ENCODE assay signal across 20 cellular contexts in genomic region chr7:131371411-131371810, GRCh38. TPM values are rescaled to one million over a fixed set of nuclear protein-coding genes. Genes with fewer than 3 reads are reported as not detected.
DNase-seq lines count a peak whose midpoint lies in the region; ATAC-seq and TF ChIP-seq lines count a peak whose summit lies in the region.
"Had no signal": no experiment of that assay in that cellular context is flagged by ENCODE, and none has a peak within 500 bp of the region (broad histone marks: within the 10 kb centered on the region; RNA-seq: fewer than 3 reads in every experiment).

No MANE protein-coding gene starts in this region.

- H3K27ac Mint-ChIP-seq in activated naive CD4-positive, alpha-beta T cell treated with anti-CD3 and anti-CD28 coated beads, Interleukin-2, amount 50 U/mL, for 24 hours: peak overlapping the region; percentile 48
- H3K27ac Mint-ChIP-seq in WTC11 (peak overlapping the region; percentile 94), mesothelial cell of epicardium (peak overlapping the region; percentile 86)
- H3K27ac Mint-ChIP-seq: CD4-positive, alpha-beta T cell had no signal

- CTCF ChIA-PET in WTC11 (lab: Charles Lee): no interaction called here

- H2AFZ ChIP-seq in Karpas-422 (ENCODE audit: low read length): no peak overlapping the region

- peak overlapping the region; percentile 43; the same call in 1 of the 2 replicates for H3K27ac ChIP-seq in Karpas-422 (ENCODE audit: low read length)
- H3K27ac ChIP-seq: HL-60, RWPE1 had no signal

- H3K9me3 Mint-ChIP-seq in activated naive CD4-positive, alpha-beta T cell treated with anti-CD3 and anti-CD28 coated beads, Interleukin-2, amount 50 U/mL, for 24 hours: no peaks in the 10 kb centered on the region
- H3K9me3 Mint-ChIP-seq in WTC11 (no peaks in the 10 kb centered on the region), mesothelial cell of epicardium (no peaks in the 10 kb centered on the region)
- H3K9me3 Mint-ChIP-seq: CD4-positive, alpha-beta T cell had no signal

- H4K20me1 ChIP-seq in Karpas-422 (ENCODE audit: insufficient read depth, low read depth, low read length): no peaks in the 10 kb centered on the region

- POLR2A ChIA-PET in WTC11 (lab: Charles Lee): interaction anchor here (1.0 kb wide), 1 partner anchor 24 kb away, joined by 4 read pairs; no protein-coding TSS in a partner anchor

- H3K4me1 Mint-ChIP-seq in activated naive CD4-positive, alpha-beta T cell treated with anti-CD3 and anti-CD28 coated beads, Interleukin-2, amount 50 U/mL, for 24 hours: peaks cover 83% of the 10 kb centered on the region
- peaks cover 64% of the 10 kb centered on the region for H3K4me1 Mint-ChIP-seq in WTC11
- peaks cover 15% of the 10 kb centered on the region for H3K4me1 Mint-ChIP-seq in mesothelial cell of epicardium

- H3K27me3 ChIP-seq in Karpas-422 (ENCODE audit: low read length): no peaks in the 10 kb centered on the region

- no peak overlapping the region for H3K4me3 ChIP-seq in Karpas-422 (ENCODE audit: low read length)

- no peak overlapping the region for H3K4me2 ChIP-seq in Karpas-422 (ENCODE audit: low read depth, low read length, poor library complexity, severe bottlenecking)

- no peak for TF ChIP-seq CTCF in WTC11 (IDR thresholded peaks at IDR 0.05)
- no peak for TF ChIP-seq CTCF in mesothelial cell of epicardium (IDR thresholded peaks at IDR 0.05; ENCODE audit: unreplicated experiment)

- no peak overlapping the region for H3K9ac ChIP-seq in Karpas-422 (ENCODE audit: low read length)

- H3K36me3 Mint-ChIP-seq in activated naive CD4-positive, alpha-beta T cell treated with anti-CD3 and anti-CD28 coated beads, Interleukin-2, amount 50 U/mL, for 24 hours: peaks cover 7% of the 10 kb centered on the region
- no peaks in the 10 kb centered on the region for H3K36me3 Mint-ChIP-seq in WTC11
- H3K36me3 Mint-ChIP-seq in mesothelial cell of epicardium: no peaks in the 10 kb centered on the region

- no peak overlapping the region for H3K4me3 Mint-ChIP-seq in activated naive CD4-positive, alpha-beta T cell treated with anti-CD3 and anti-CD28 coated beads, Interleukin-2, amount 50 U/mL, for 24 hours
- H3K4me3 Mint-ChIP-seq in WTC11 (no peak overlapping the region), mesothelial cell of epicardium (no peak overlapping the region)
- H3K4me3 Mint-ChIP-seq: CD4-positive, alpha-beta T cell had no signal

- no peak for ATAC-seq in WTC11

- peaks cover 95% of the 10 kb centered on the region for H3K79me2 ChIP-seq in Karpas-422 (ENCODE audit: low read length)

- no peaks in the 10 kb centered on the region for H3K9me3 ChIP-seq in Karpas-422 (ENCODE audit: low read length)

- no peaks in the 10 kb centered on the region for H3K27me3 Mint-ChIP-seq in activated naive CD4-positive, alpha-beta T cell treated with anti-CD3 and anti-CD28 coated beads, Interleukin-2, amount 50 U/mL, for 24 hours
- H3K27me3 Mint-ChIP-seq in WTC11 (ENCODE audit: low read depth): no peaks in the 10 kb centered on the region
- H3K27me3 Mint-ChIP-seq in mesothelial cell of epicardium (ENCODE audit: low read depth): no peaks in the 10 kb centered on the region
- H3K27me3 Mint-ChIP-seq: CD4-positive, alpha-beta T cell had no signal

- peaks cover 45% of the 10 kb centered on the region for H3K4me1 ChIP-seq in Karpas-422 (ENCODE audit: low read length)

- no peaks in the 10 kb centered on the region for H3K9me2 ChIP-seq in Karpas-422 (replicated peaks; ENCODE audit: insufficient read depth, low read length)

- DNase-seq in activated naive CD4-positive, alpha-beta T cell treated with anti-CD3 and anti-CD28 coated beads, Interleukin-2, amount 50 U/mL, for 16 hours: no peak
- DNase-seq in Karpas-422: no peak
- no peak for DNase-seq in WTC11 (ENCODE audit: low spot score)
- DNase-seq in mesothelial cell of epicardium (ENCODE audit: low spot score in 2 of 2, unreplicated experiment in 2 of 2): no peak
- no peak for DNase-seq in NCI-H510A (lab: John Stamatoyannopoulos, UW)
- no peak for DNase-seq in activated CD4-positive, alpha-beta T cell treated with anti-CD3 and anti-CD28 coated beads, Interleukin-2, amount 50 U/mL, for 4 hours
- no peak for DNase-seq in activated gamma-delta T cell treated with Interleukin-2 at 50 U/mL for 16 hours
- DNase-seq: Calu3; CD4-positive, alpha-beta T cell; DMS79; H7; NCI-H1048; NCI-H1436; NCI-H2081; NCI-H748 treated with DMSO at 0.1 percent for 48 hours; OCI-M1; SW 1271 had no signal

- H3K36me3 ChIP-seq in Karpas-422 (ENCODE audit: insufficient read depth, low read length): peaks cover 6% of the 10 kb centered on the region; the same call in 1 of the 2 replicates

TF ChIP-seq in WTC11, 78 proteins besides CTCF, POLR2A, EP300 and RAD21:
- TF ChIP-seq ZNF671 (CRISPR knock-in tag; IDR thresholded peaks at IDR 0.05) (no peak), JUN (CRISPR knock-in tag; IDR thresholded peaks at IDR 0.05) (no peak), CBFB (CRISPR knock-in tag; IDR thresholded peaks at IDR 0.05; ENCODE audit: low read depth) (no peak)

RNA-seq across cellular contexts. Expression of gene MKLN1, which starts 43.7 kb away (rescaled TPM):
- total RNA-seq in Karpas-422 (2014; rRNA removed; shearing (Covaris generic); ENCODE audit: low replicate concordance): 17.2 and 70.8 TPM in 2 replicates
- total RNA-seq in WTC11 (2021): 37.6 to 40.9 TPM (median 40.5 TPM) in 3 replicates
- total RNA-seq in mesothelial cell of epicardium: 58.1 to 67.3 TPM (median 61.7 TPM) in 3 replicates
